In the genomic region with DNA sequence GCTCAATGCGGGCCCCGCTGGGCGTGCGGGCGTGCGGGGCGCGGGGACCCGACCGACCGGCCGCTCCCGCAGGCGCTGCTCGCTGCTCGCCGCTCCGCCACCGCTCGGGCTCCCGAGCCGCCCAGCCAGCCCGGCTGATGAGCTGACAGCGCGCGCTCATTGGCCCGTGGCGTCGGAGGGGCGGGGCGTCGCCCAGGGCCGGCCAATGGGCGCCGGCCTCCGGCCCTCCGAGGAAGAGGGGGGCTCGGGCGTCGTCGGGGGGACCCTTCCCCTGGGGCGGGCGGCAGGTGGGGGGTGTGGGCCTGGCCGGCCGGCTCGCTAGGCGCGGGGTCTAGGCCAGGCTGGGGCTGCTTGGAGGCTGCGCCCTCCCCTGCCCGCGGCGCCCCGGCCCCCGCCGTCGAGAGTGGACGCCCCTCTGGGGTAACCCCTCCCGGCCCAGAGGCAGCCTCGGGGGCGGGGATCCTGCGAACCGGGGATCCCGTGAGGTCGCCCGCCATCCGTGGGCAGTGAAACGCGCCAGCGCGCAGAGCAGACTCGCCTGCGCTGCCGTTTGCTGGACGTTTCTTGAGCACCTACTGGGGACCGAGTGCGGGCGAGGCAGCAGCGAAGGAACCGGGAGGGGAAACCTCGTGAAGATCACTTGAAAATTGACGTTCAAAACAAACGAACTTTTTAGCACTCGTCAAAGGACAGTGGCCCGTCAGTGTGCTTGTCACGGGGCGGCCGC, we compare ENCODE assay signal across 9 cellular contexts. TPM values are rescaled to one million over a fixed set of nuclear protein-coding genes. Genes with fewer than 3 reads are reported as not detected.
A peak's percentile ranks its signal among the peaks of the same experiment; 100 is the strongest.
DNase-seq lines count a peak whose midpoint lies in the region; ATAC-seq and TF ChIP-seq lines count a peak whose summit lies in the region.
"Had no signal": no experiment of that assay in that cellular context is flagged by ENCODE, and none has a peak within 500 bp of the region (broad histone marks: within the 10 kb centered on the region; RNA-seq: fewer than 3 reads in every experiment).

A gene (minus strand): TSS at position 111 of the 727 bp plus-strand sequence. CDS start 111 bp downstream, outside the sequence.

- no peaks in the 10 kb centered on the region for H3K36me3 Mint-ChIP-seq in glutamatergic neuron (ENCODE audit: unreplicated experiment)
- H3K36me3 Mint-ChIP-seq: IgD-negative memory B cell had no signal

- intact Hi-C loops in posterior cingulate gyrus (cut with DNase I), result no loop called here

- peaks cover 4% of the 10 kb centered on the region for H3K4me1 Mint-ChIP-seq in glutamatergic neuron (ENCODE audit: low read depth, unreplicated experiment)

- peaks cover under 1% of the 10 kb centered on the region for H3K9me3 Mint-ChIP-seq in glutamatergic neuron (ENCODE audit: unreplicated experiment)
- H3K9me3 Mint-ChIP-seq: IgD-negative memory B cell had no signal

- H3K27ac Mint-ChIP-seq in glutamatergic neuron (ENCODE audit: unreplicated experiment), result no peak within 1 kb of the TSS

- in situ Hi-C loops in GM13977 (cut with MboI; ENCODE audit: low pct_unique_long_range_greater_than_20kb, low sequenced_read_pairs, unreplicated experiment), result no loop called here

- peak; percentile 78 for DNase-seq in GM13977 (ENCODE audit: low spot score)
- DNase-seq in NCI-H526 treated with DMSO at 0.1 percent for 48 hours (lab: John Stamatoyannopoulos, UW), result peak; percentile 7
- DNase-seq in activated T-helper 1 cell treated with Interleukin-2 at 50 U/mL for 16 hours (ENCODE audit: low read depth), result peak; percentile 26
- peak; percentile 86 for DNase-seq in glutamatergic neuron
- peak in 7 of 10 donors; percentile 17 to 88 (median 46) for DNase-seq in posterior cingulate gyrus
- DNase-seq in middle frontal gyrus (ENCODE audit: extremely low spot score, low spot score), result no peak
- DNase-seq in HK-2 (ENCODE audit: unreplicated experiment), result no peak

- peak within 1 kb of the TSS; percentile 78 for H3K4me3 Mint-ChIP-seq in glutamatergic neuron (ENCODE audit: unreplicated experiment)

- ATAC-seq in GM21528 (IDR thresholded peaks at IDR 0.05; ENCODE audit: low FRiP score, unreplicated experiment), result no peak

- no peak for TF ChIP-seq CTCF in GM13977 (IDR thresholded peaks at IDR 0.05; ENCODE audit: extremely low read depth, insufficient read depth, missing control alignments)
- no peak for TF ChIP-seq CTCF in glutamatergic neuron (IDR thresholded peaks at IDR 0.05; ENCODE audit: partially characterized antibody, unreplicated experiment)

- H3K27me3 Mint-ChIP-seq in glutamatergic neuron (ENCODE audit: unreplicated experiment), result peaks cover 29% of the 10 kb centered on the region

RNA-seq across cellular contexts. Expression of the gene that starts here (rescaled TPM):
- 25.8 TPM for total RNA-seq in glutamatergic neuron (ENCODE audit: unreplicated experiment)

Comparison
In these comparisons a context has a peak if more than half of its experiments do, and no peak if none do; other contexts are left out.
1. DNase-seq: peak in GM13977 (single experiment), NCI-H526 treated with DMSO at 0.1 percent for 48 hours (single experiment), activated T-helper 1 cell treated with Interleukin-2 at 50 U/mL for 16 hours (single experiment), glutamatergic neuron (single experiment) and posterior cingulate gyrus (7 of 10); none in middle frontal gyrus (single experiment) and HK-2 (single experiment).